ENCODE assay signal across 26 cellular contexts in genomic region chr5:112415552-112415951, GRCh38.
"Had no signal": no experiment of that assay in that cellular context is flagged by ENCODE, and none has a peak within 500 bp of the region (broad histone marks: within the 10 kb centered on the region; RNA-seq: fewer than 3 reads in every experiment).

No MANE protein-coding gene starts in this region.

- H3K9me3 Mint-ChIP-seq: naive thymus-derived CD8-positive, alpha-beta T cell; nephron; neural crest cell; stimulated activated effector memory CD8-positive, alpha-beta T cell treated with anti-CD3 and anti-CD28 coated beads, Interleukin-12 subunit alpha, Interleukin-12 subunit beta, amount 100 ng/mL, for 72 hours; stimulated activated naive CD8-positive, alpha-beta T cell treated with anti-CD3 and anti-CD28 coated beads, Interleukin-15, Interleukin-2, amounts not matched to agents 100 ng/mL and 50 ng/mL, for 24 hours had no signal

- H3K4me1 ChIP-seq: uterus had no signal

- H2AFZ ChIP-seq: parathyroid adenoma had no signal

- ATAC-seq: heart right ventricle; left cardiac atrium; left lobe of liver; lower lobe of right lung; naive thymus-derived CD8-positive, alpha-beta T cell; stimulated activated effector memory CD8-positive, alpha-beta T cell treated with anti-CD3 and anti-CD28 coated beads, Interleukin-12 subunit alpha, Interleukin-12 subunit beta, amount 100 ng/mL, for 72 hours; upper lobe of right lung had no signal

- DNase-seq: heart right ventricle; hippocampal formation; kidney glomerular epithelial cell; left cardiac atrium; lower lobe of right lung; mammary epithelial cell; mesenchymal stem cell; naive thymus-derived CD8-positive, alpha-beta T cell; nucleus accumbens; sigmoid colon; small intestine; spleen; stimulated activated CD4-positive, alpha-beta T cell treated with anti-CD3 and anti-CD28 coated beads, Interleukin-4, amount 100 ng/mL, for 24 hours; stimulated activated naive CD4-positive, alpha-beta T cell; substantia nigra; transverse colon; upper lobe of right lung; uterus had no signal

- FAIRE-seq: keratinocyte had no signal

- H3K27me3 ChIP-seq: right atrium auricular region, uterus had no signal

- H3K4me3 Mint-ChIP-seq: naive thymus-derived CD8-positive, alpha-beta T cell; nephron; neural crest cell; stimulated activated effector memory CD8-positive, alpha-beta T cell treated with anti-CD3 and anti-CD28 coated beads, Interleukin-12 subunit alpha, Interleukin-12 subunit beta, amount 100 ng/mL, for 72 hours; stimulated activated naive CD8-positive, alpha-beta T cell treated with anti-CD3 and anti-CD28 coated beads, Interleukin-15, Interleukin-2, amounts not matched to agents 100 ng/mL and 50 ng/mL, for 24 hours had no signal

- H3K36me3 ChIP-seq: lower lobe of right lung, right atrium auricular region, sigmoid colon, spleen, transverse colon, upper lobe of right lung, uterus had no signal

- H3K9me3 ChIP-seq: heart right ventricle, lower lobe of right lung, right atrium auricular region, sigmoid colon, spleen, transverse colon, upper lobe of right lung, uterus had no signal

- H3K27ac ChIP-seq: lower lobe of right lung, parathyroid adenoma, right atrium auricular region, sigmoid colon, spleen, transverse colon, upper lobe of right lung, uterus had no signal

- H3K27ac Mint-ChIP-seq: naive thymus-derived CD8-positive, alpha-beta T cell; nephron; stimulated activated effector memory CD8-positive, alpha-beta T cell treated with anti-CD3 and anti-CD28 coated beads, Interleukin-12 subunit alpha, Interleukin-12 subunit beta, amount 100 ng/mL, for 72 hours; stimulated activated naive CD8-positive, alpha-beta T cell treated with anti-CD3 and anti-CD28 coated beads, Interleukin-15, Interleukin-2, amounts not matched to agents 100 ng/mL and 50 ng/mL, for 24 hours had no signal

- H3K9ac ChIP-seq: parathyroid adenoma had no signal

- H3K4me3 ChIP-seq: heart right ventricle, lower lobe of right lung, right atrium auricular region, sigmoid colon, spleen, transverse colon, upper lobe of right lung, uterus had no signal
